25 cellular contexts compared by ENCODE assay signal in the genomic region with DNA sequence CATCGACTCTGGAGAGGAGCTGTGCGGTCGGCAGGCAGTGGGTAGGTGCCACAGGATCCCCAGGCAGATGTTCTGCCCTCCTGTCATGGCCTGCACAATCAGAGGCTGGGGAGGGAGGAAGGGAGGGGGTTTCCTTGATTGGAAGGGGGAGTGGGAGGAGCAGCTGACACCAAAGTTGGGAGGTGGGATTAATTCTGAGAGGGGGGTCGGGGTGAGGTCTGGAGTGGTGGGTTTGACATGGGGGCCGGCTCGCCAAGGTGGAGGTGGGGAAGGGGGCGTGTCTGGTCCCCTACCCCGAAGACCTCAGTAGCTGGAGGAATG. TPM values are rescaled to one million over a fixed set of nuclear protein-coding genes. Genes with fewer than 3 reads are reported as not detected.
A peak's percentile ranks its signal among the peaks of the same experiment; 100 is the strongest.
DNase-seq lines count a peak whose midpoint lies in the region; ATAC-seq and TF ChIP-seq lines count a peak whose summit lies in the region.
"Had no signal": no experiment of that assay in that cellular context is flagged by ENCODE, and none has a peak within 500 bp of the region (broad histone marks: within the 10 kb centered on the region; RNA-seq: fewer than 3 reads in every experiment).

No MANE protein-coding gene starts in this region.

- TF ChIP-seq CTCF in Calu3 (IDR thresholded peaks at IDR 0.05; ENCODE audit: unreplicated experiment) = no peak
- TF ChIP-seq CTCF in chondrocyte (IDR thresholded peaks at IDR 0.05) = no peak
- no peak for TF ChIP-seq CTCF in nephron progenitor cell (IDR thresholded peaks at IDR 0.05)

- intact Hi-C loops in Calu3 (cut with micrococcal nuclease; ENCODE audit: unreplicated experiment) (no loop called here), aorta (cut with DNase I) (no loop called here), sciatic nerve (cut with DNase I) (no loop called here)

- no peak for ATAC-seq in aorta (ENCODE audit: low FRiP score)
- ATAC-seq in sciatic nerve = no peak

- H3K27me3 Mint-ChIP-seq in Calu3 (ENCODE audit: unreplicated experiment) = peaks cover 76% of the 10 kb centered on the region
- H3K27me3 Mint-ChIP-seq in chondrocyte (ENCODE audit: low read depth) = peaks cover 36% of the 10 kb centered on the region
- H3K27me3 Mint-ChIP-seq in nephron progenitor cell (ENCODE audit: low read depth, poor library complexity) = peaks cover 61% of the 10 kb centered on the region

- BruUV-seq in Calu3 (replicated peaks; lab: Mats Ljungman, UMichigan) = no TSS peak

- H3K4me1 ChIP-seq in aorta (ENCODE audit: control insufficient read depth in 1 of 2, insufficient read depth in 2 of 2, low read length in 2 of 2) = no peaks in the 10 kb centered on the region

- H3K36me3 Mint-ChIP-seq in Calu3 (ENCODE audit: insufficient read depth, unreplicated experiment) (peaks cover 17% of the 10 kb centered on the region), chondrocyte (ENCODE audit: low read depth) (no peaks in the 10 kb centered on the region), nephron progenitor cell (ENCODE audit: low read depth) (no peaks in the 10 kb centered on the region)
- H3K36me3 Mint-ChIP-seq: activated naive CD4-positive, alpha-beta T cell treated with anti-CD3 and anti-CD28 coated beads, Interleukin-2, amount 50 U/mL, for 24 hours; CD4-positive, CD25-positive, alpha-beta regulatory T cell had no signal

- H3K27ac Mint-ChIP-seq in Calu3 (ENCODE audit: unreplicated experiment) (no peak overlapping the region), chondrocyte (ENCODE audit: unreplicated experiment) (no peak overlapping the region), nephron progenitor cell (no peak overlapping the region)
- H3K27ac Mint-ChIP-seq: activated B cell treated with CpG ODN at 0.5 μM for 24 hours; activated CD8-positive, alpha-beta T cell treated with anti-CD3 and anti-CD28 coated beads, Interleukin-2, amount 10 ng/mL, durations not matched to agents 7 days and 5 days; activated naive CD4-positive, alpha-beta T cell treated with anti-CD3 and anti-CD28 coated beads, Interleukin-2, amount 50 U/mL, for 24 hours; CD4-positive, CD25-positive, alpha-beta regulatory T cell; T-helper 2 cell treated with Interferon-gamma antibody and Interleukin-4, amounts not matched to agents 5 μg/mL and 100 μg/mL, for 36 hours had no signal

- DNase-seq in Calu3 (no peak), NCI-H1694 treated with DMSO at 0.1 percent for 48 hours (lab: John Stamatoyannopoulos, UW) (peak; percentile 57), chondrocyte (ENCODE audit: low spot score) (no peak), nephron progenitor cell (no peak), midbrain (lab: John Stamatoyannopoulos, UW) (no peak), DMS53 treated with DMSO at 0.1 percent for 48 hours (lab: John Stamatoyannopoulos, UW; ENCODE audit: unreplicated experiment) (no peak), aorta (no peak), sciatic nerve (ENCODE audit: low spot score) (no peak)
- DNase-seq: activated B cell treated with CpG ODN at 0.5 μM for 24 hours; activated CD8-positive, alpha-beta T cell treated with anti-CD3 and anti-CD28 coated beads, Interleukin-2, amount 10 ng/mL, durations not matched to agents 7 days and 5 days; activated T-cell treated with anti-CD3 and anti-CD28 coated beads, Interleukin-2, amount 50 U/mL, for 4 hours; CD4-positive, CD25-positive, alpha-beta regulatory T cell; DMS79; NCI-H187; NCI-H345; NK-92 treated with Interleukin-12 subunit alpha and Interleukin-12 subunit beta, amount 100 ng/mL, for 24 hours had no signal

- H3K27me3 ChIP-seq in aorta (ENCODE audit: control insufficient read depth in 1 of 2, insufficient read depth in 2 of 2, low read length in 1 of 2) = no peaks in the 10 kb centered on the region

- H3K4me3 ChIP-seq in aorta (ENCODE audit: low read length in 2 of 2) = no peak overlapping the region

- H3K9me3 ChIP-seq in aorta (ENCODE audit: control insufficient read depth, low read length) = no peaks in the 10 kb centered on the region
- H3K9me3 ChIP-seq: right atrium auricular region had no signal

- CTCF ChIA-PET in Calu3 (lab: Charles Lee) = no interaction called here

- peak overlapping the region; percentile 41 for H3K4me3 Mint-ChIP-seq in Calu3 (ENCODE audit: low read depth, unreplicated experiment)
- peak overlapping the region; percentile 37 for H3K4me3 Mint-ChIP-seq in chondrocyte (ENCODE audit: unreplicated experiment)
- H3K4me3 Mint-ChIP-seq in nephron progenitor cell = peak overlapping the region; percentile 70
- H3K4me3 Mint-ChIP-seq: activated B cell treated with CpG ODN at 0.5 μM for 24 hours; activated CD8-positive, alpha-beta T cell treated with anti-CD3 and anti-CD28 coated beads, Interleukin-2, amount 10 ng/mL, durations not matched to agents 7 days and 5 days; activated naive CD4-positive, alpha-beta T cell treated with anti-CD3 and anti-CD28 coated beads, Interleukin-2, amount 50 U/mL, for 24 hours; activated T-cell treated with anti-CD3 and anti-CD28 coated beads, Interleukin-2, amount 50 U/mL, for 4 hours; CD4-positive, CD25-positive, alpha-beta regulatory T cell; T-helper 2 cell treated with Interferon-gamma antibody and Interleukin-4, amounts not matched to agents 5 μg/mL and 100 μg/mL, for 36 hours had no signal

- 14 to 18% methylated on average over 8 of the region's 8 CpGs for WGBS in aorta, 2 donors

- H3K27ac ChIP-seq in aorta (ENCODE audit: low read depth in 1 of 2, low read length in 2 of 2) = no peak overlapping the region
- H3K27ac ChIP-seq: KMS-11, right atrium auricular region, SK-N-MC had no signal

- H3K4me1 Mint-ChIP-seq in Calu3 (ENCODE audit: low read depth, unreplicated experiment) (peaks cover 27% of the 10 kb centered on the region), chondrocyte (ENCODE audit: low read depth) (no peaks in the 10 kb centered on the region), nephron progenitor cell (peaks cover 26% of the 10 kb centered on the region)
- H3K4me1 Mint-ChIP-seq: activated naive CD4-positive, alpha-beta T cell treated with anti-CD3 and anti-CD28 coated beads, Interleukin-2, amount 50 U/mL, for 24 hours had no signal

- H3K9me3 Mint-ChIP-seq in Calu3 (ENCODE audit: low read depth, unreplicated experiment) (no peaks in the 10 kb centered on the region), chondrocyte (ENCODE audit: low read depth) (no peaks in the 10 kb centered on the region), nephron progenitor cell (no peaks in the 10 kb centered on the region)
- H3K9me3 Mint-ChIP-seq: activated B cell treated with CpG ODN at 0.5 μM for 24 hours; activated naive CD4-positive, alpha-beta T cell treated with anti-CD3 and anti-CD28 coated beads, Interleukin-2, amount 50 U/mL, for 24 hours; activated T-cell treated with anti-CD3 and anti-CD28 coated beads, Interleukin-2, amount 50 U/mL, for 4 hours; T-helper 2 cell treated with Interferon-gamma antibody and Interleukin-4, amounts not matched to agents 5 μg/mL and 100 μg/mL, for 36 hours had no signal

- H3K36me3 ChIP-seq in aorta (ENCODE audit: control insufficient read depth in 1 of 2, insufficient read depth in 2 of 2, low read length in 1 of 2) = no peaks in the 10 kb centered on the region
- H3K36me3 ChIP-seq: right atrium auricular region had no signal

RNA-seq across cellular contexts. Expression of a gene that starts 0.6 kb away (rescaled TPM):
- total RNA-seq in Calu3 (2022) (not detected in 2 replicates), chondrocyte (0.54 TPM in 1 of 3 replicates, not detected in the others), aorta (under 1 TPM in 1 of 2 donors, not detected in 1; 0.51 TPM), sciatic nerve (0.27 TPM)
- under 1 TPM in 1 of 2 donors, not detected in 1; 0.90 TPM for polyA plus RNA-seq in aorta
- total RNA-seq: activated B cell treated with CpG ODN at 0.5 μM for 24 hours; activated CD8-positive, alpha-beta T cell treated with anti-CD3 and anti-CD28 coated beads, Interleukin-2, amount 10 ng/mL, durations not matched to agents 7 days and 5 days; activated T-cell treated with anti-CD3 and anti-CD28 coated beads, Interleukin-2, amount 50 U/mL, for 4 hours; CD4-positive, CD25-positive, alpha-beta regulatory T cell; glomerular endothelial cell; mononuclear cell; right atrium auricular region; RPMI7951 had no signal
- polyA plus RNA-seq: CD4-positive, CD25-positive, alpha-beta regulatory T cell; fibroblast of lung had no signal

RNA-seq across cellular contexts. Expression of a gene that starts 14.9 kb away (rescaled TPM):
- 0.15 TPM in 1 of 2 replicates, not detected in the other for total RNA-seq in Calu3 (2022)
- total RNA-seq in chondrocyte = 2.6 to 4.6 TPM (median 4.0 TPM) in 3 replicates
- total RNA-seq in aorta = 10 to 100 TPM in 1 of 2 donors, 1 to 10 TPM in 1; 5.6 to 17.6 TPM
- polyA plus RNA-seq in aorta = 10 to 100 TPM in 1 of 2 donors, 1 to 10 TPM in 1; 8.1 to 11.7 TPM
- total RNA-seq in sciatic nerve = 1.6 TPM
- total RNA-seq: activated CD8-positive, alpha-beta T cell treated with anti-CD3 and anti-CD28 coated beads, Interleukin-2, amount 10 ng/mL, durations not matched to agents 7 days and 5 days; activated T-cell treated with anti-CD3 and anti-CD28 coated beads, Interleukin-2, amount 50 U/mL, for 4 hours; CD4-positive, CD25-positive, alpha-beta regulatory T cell had no signal
- polyA plus RNA-seq: CD4-positive, CD25-positive, alpha-beta regulatory T cell had no signal

RNA-seq across cellular contexts. Expression of a gene that starts 15.5 kb away (rescaled TPM):
- total RNA-seq in Calu3 (2022) (95.9 and 117 TPM in 2 replicates), chondrocyte (14.6 to 23.7 TPM (median 21.1 TPM) in 3 replicates), aorta (10 to 100 TPM; 21.1 to 23.8 TPM), sciatic nerve (12.3 TPM)
- 10 to 100 TPM; 25.3 to 77.5 TPM for polyA plus RNA-seq in aorta
- total RNA-seq: activated CD8-positive, alpha-beta T cell treated with anti-CD3 and anti-CD28 coated beads, Interleukin-2, amount 10 ng/mL, durations not matched to agents 7 days and 5 days; CD4-positive, CD25-positive, alpha-beta regulatory T cell; mononuclear cell had no signal
- polyA plus RNA-seq: CD4-positive, CD25-positive, alpha-beta regulatory T cell had no signal
